In genomic region chrX:47217852-47218279, GRCh38 we compare ENCODE assay signal across 8 cellular contexts. TPM values are rescaled to one million over a fixed set of nuclear protein-coding genes. Genes with fewer than 3 reads are reported as not detected.
A peak's percentile ranks its signal among the peaks of the same experiment; 100 is the strongest.
DNase-seq lines count a peak whose midpoint lies in the region; ATAC-seq lines count a peak whose summit lies in the region.

No MANE protein-coding gene starts in this region.

- DNase-seq in NCI-H187 treated with DMSO at 0.1 percent for 48 hours (lab: John Stamatoyannopoulos, UW) (peak; percentile 83), T-helper 9 cell (peak; percentile 97), astrocyte of the hippocampus (ENCODE audit: low read depth, low spot score) (peak; percentile 99), hepatic stellate cell (ENCODE audit: low spot score) (peak; percentile 98), aorta (peak; percentile 99)

- WGBS in aorta, 2 donors = 1 to 3% methylated on average over 31 of the region's 31 CpGs

- H3K27me3 ChIP-seq in rectal smooth muscle tissue (ENCODE audit: control insufficient read depth, insufficient read depth, low read length) (no peaks in the 10 kb centered on the region), aorta (ENCODE audit: control insufficient read depth in 1 of 2, insufficient read depth in 2 of 2, low read length in 1 of 2) (no peaks in the 10 kb centered on the region)

- H3K4me3 ChIP-seq in rectal smooth muscle tissue (ENCODE audit: low read length) (peak overlapping the region; percentile 94), aorta (ENCODE audit: low read length in 2 of 2) (peak overlapping the region; percentile 0 to 69)

- peak overlapping the region; percentile 93 for H3K9ac ChIP-seq in rectal smooth muscle tissue (ENCODE audit: low read length)

- H3K9me3 ChIP-seq in aorta (ENCODE audit: control insufficient read depth, low read length) = no peaks in the 10 kb centered on the region

- intact Hi-C loops in aorta (cut with DNase I) = loop anchor here in 1 of 2 donors (1.0 kb wide), 2 partner anchors 15 to 25 kb away; partner anchors contain the start of genes UBA1 and USP11

- ATAC-seq in GM18498 (IDR thresholded peaks at IDR 0.05; ENCODE audit: unreplicated experiment) = peak; percentile 84
- ATAC-seq in HG02943 (IDR thresholded peaks at IDR 0.05; ENCODE audit: low read depth, unreplicated experiment) = peak; percentile 94
- ATAC-seq in aorta (ENCODE audit: low FRiP score) = peak; percentile 95

- peak overlapping the region; percentile 98 for H3K27ac ChIP-seq in rectal smooth muscle tissue (ENCODE audit: low read depth, low read length)
- no peak overlapping the region for H3K27ac ChIP-seq in aorta (ENCODE audit: low read depth in 1 of 2, low read length in 2 of 2)

- peaks cover 14% of the 10 kb centered on the region for H3K4me1 ChIP-seq in rectal smooth muscle tissue (ENCODE audit: control insufficient read depth, insufficient read depth, low read length)
- H3K4me1 ChIP-seq in aorta (ENCODE audit: control insufficient read depth in 1 of 2, insufficient read depth in 2 of 2, low read length in 2 of 2) = no peaks in the 10 kb centered on the region

- H3K36me3 ChIP-seq in rectal smooth muscle tissue (ENCODE audit: control insufficient read depth, insufficient read depth, low read length) = peaks cover 32% of the 10 kb centered on the region
- peaks cover 0 to 7% of the 10 kb centered on the region in 2 donors for H3K36me3 ChIP-seq in aorta (ENCODE audit: control insufficient read depth in 1 of 2, insufficient read depth in 2 of 2, low read length in 1 of 2)

RNA-seq across cellular contexts. Expression of gene CDK16, which starts 0.6 kb away (rescaled TPM):
- 10 to 100 TPM; 52.5 to 61.3 TPM for total RNA-seq in aorta
- 10 to 100 TPM; 14.0 to 45.5 TPM for polyA plus RNA-seq in aorta

RNA-seq across cellular contexts. Expression of gene USP11, which starts 14.9 kb away (rescaled TPM):
- total RNA-seq in aorta = 10 to 100 TPM; 68.9 to 90.3 TPM
- polyA plus RNA-seq in aorta = 10 to 100 TPM; 15.3 to 79.0 TPM

RNA-seq across cellular contexts. Expression of gene UBA1, which starts 24.2 kb away (rescaled TPM):
- total RNA-seq in aorta = 100 to 1,000 TPM; 160 to 167 TPM
- 100 to 1,000 TPM in 1 of 2 donors, 10 to 100 TPM in 1; 33.8 to 109 TPM for polyA plus RNA-seq in aorta
